ENCODE assay signal across 15 cellular contexts in genomic region chr17:41522301-41523224, GRCh38. TPM values are rescaled to one million over a fixed set of nuclear protein-coding genes. Genes with fewer than 3 reads are reported as not detected.
A peak's percentile ranks its signal among the peaks of the same experiment; 100 is the strongest.
DNase-seq lines count a peak whose midpoint lies in the region; ATAC-seq and TF ChIP-seq lines count a peak whose summit lies in the region.
"Had no signal": no experiment of that assay in that cellular context is flagged by ENCODE, and none has a peak within 500 bp of the region (broad histone marks: within the 10 kb centered on the region; RNA-seq: fewer than 3 reads in every experiment).

No MANE protein-coding gene starts in this region.

- DNase-seq in Calu3, result peak; percentile 93
- no peak for DNase-seq in NT2/D1 (ENCODE audit: low read depth, low spot score)
- DNase-seq in endodermal cell, result no peak
- no peak for DNase-seq in NCI-H2029 treated with DMSO at 0.1 percent for 48 hours (lab: John Stamatoyannopoulos, UW)
- DNase-seq in mesenteric fat pad (ENCODE audit: low spot score), result no peak
- no peak for DNase-seq in left lobe of liver (ENCODE audit: low spot score)
- DNase-seq: activated CD8-positive, alpha-beta T cell treated with anti-CD3 and anti-CD28 coated beads, Interleukin-2, amount 10 ng/mL, durations not matched to agents 7 days and 5 days; activated effector memory CD4-positive, alpha-beta T cell treated with Interleukin-2 at 50 U/mL for 16 hours; DMS79; stimulated activated CD4-positive, alpha-beta T cell treated with anti-CD3 and anti-CD28 coated beads, Interleukin-2, amount 100 ng/mL, for 48 hours had no signal

- 91 to 92% methylated on average over 6 to 12 of the region's 12 CpGs for WGBS in endodermal cell (ENCODE audit: insufficient coverage in 1 of 2, insufficient read length in 1 of 2), 2 experiments

- H3K36me3 Mint-ChIP-seq in Calu3 (ENCODE audit: insufficient read depth, unreplicated experiment) (peaks cover 98% of the 10 kb centered on the region), endodermal cell (ENCODE audit: low read depth) (peaks cover 46% of the 10 kb centered on the region)
- H3K36me3 Mint-ChIP-seq: stimulated activated memory B cell treated with anti-CD40 and anti-IgM and Interleukin-4, amounts not matched to agents 10 μg/mL and 1 μg/mL and 100 μg/mL, for 72 hours had no signal

- H3K9ac ChIP-seq in NT2/D1 (ENCODE audit: insufficient read length, low read depth) (peak overlapping the region; percentile 8), endodermal cell (ENCODE audit: extremely low read depth, low read length, poor library complexity, severe bottlenecking) (no peak overlapping the region), mucosa of stomach (ENCODE audit: low read length) (peak overlapping the region; percentile 28)

- peak overlapping the region; percentile 99 for H3K27ac Mint-ChIP-seq in Calu3 (ENCODE audit: unreplicated experiment)
- H3K27ac Mint-ChIP-seq in endodermal cell, result peak overlapping the region; percentile 35
- H3K27ac Mint-ChIP-seq: activated CD8-positive, alpha-beta T cell treated with anti-CD3 and anti-CD28 coated beads, Interleukin-2, amount 10 ng/mL, durations not matched to agents 7 days and 5 days; stimulated activated memory B cell treated with anti-CD40 and anti-IgM and Interleukin-4, amounts not matched to agents 10 μg/mL and 1 μg/mL and 100 μg/mL, for 72 hours had no signal

- no peak for TF ChIP-seq CTCF in Calu3 (IDR thresholded peaks at IDR 0.05; ENCODE audit: unreplicated experiment)
- TF ChIP-seq CTCF in endodermal cell (conservative IDR thresholded peaks at IDR 0.05), result no peak

- CTCF ChIA-PET in Calu3 (lab: Charles Lee), result interaction anchor here (0.7 to 19.2 kb wide), 22 partner anchors 8 to 964 kb away, joined by 3 to 471 read pairs (median 4); no protein-coding TSS in a partner anchor

- peaks cover 24% of the 10 kb centered on the region for H3K4me1 ChIP-seq in NT2/D1 (ENCODE audit: insufficient read depth, insufficient read length)
- no peaks in the 10 kb centered on the region for H3K4me1 ChIP-seq in endodermal cell (ENCODE audit: control insufficient read depth, insufficient read depth, low read length)
- peaks cover 66% of the 10 kb centered on the region for H3K4me1 ChIP-seq in mucosa of stomach (ENCODE audit: control insufficient read depth, insufficient read depth, low read length)

- H3K27me3 ChIP-seq in NT2/D1 (ENCODE audit: insufficient read depth, insufficient read length), result no peaks in the 10 kb centered on the region
- no peaks in the 10 kb centered on the region for H3K27me3 ChIP-seq in endodermal cell (ENCODE audit: control insufficient read depth, insufficient read depth, low read length, poor library complexity, severe bottlenecking)
- H3K27me3 ChIP-seq in mucosa of stomach (ENCODE audit: control insufficient read depth, insufficient read depth, low read length), result peaks cover 9% of the 10 kb centered on the region

- no peak overlapping the region for H3K27ac ChIP-seq in endodermal cell (ENCODE audit: low read depth, low read length)

- H3K4me1 Mint-ChIP-seq in Calu3 (ENCODE audit: low read depth, unreplicated experiment) (peaks cover 73% of the 10 kb centered on the region), endodermal cell (peaks cover 30% of the 10 kb centered on the region)

- peak overlapping the region; percentile 95 for H3K4me3 Mint-ChIP-seq in Calu3 (ENCODE audit: low read depth, unreplicated experiment)
- no peak overlapping the region for H3K4me3 Mint-ChIP-seq in endodermal cell
- H3K4me3 Mint-ChIP-seq: activated CD8-positive, alpha-beta T cell treated with anti-CD3 and anti-CD28 coated beads, Interleukin-2, amount 10 ng/mL, durations not matched to agents 7 days and 5 days; stimulated activated memory B cell treated with anti-CD40 and anti-IgM and Interleukin-4, amounts not matched to agents 10 μg/mL and 1 μg/mL and 100 μg/mL, for 72 hours had no signal

- no peak for ATAC-seq in GM19324 (IDR thresholded peaks at IDR 0.05; ENCODE audit: low FRiP score, unreplicated experiment)
- no peak for ATAC-seq in left lobe of liver
- ATAC-seq: activated CD8-positive, alpha-beta T cell treated with anti-CD3 and anti-CD28 coated beads, Interleukin-2, amount 10 ng/mL, durations not matched to agents 7 days and 5 days; stimulated activated memory B cell treated with anti-CD40 and anti-IgM and Interleukin-4, amounts not matched to agents 10 μg/mL and 1 μg/mL and 100 μg/mL, for 72 hours had no signal

- H3K27me3 Mint-ChIP-seq in Calu3 (ENCODE audit: unreplicated experiment) (no peaks in the 10 kb centered on the region), endodermal cell (ENCODE audit: insufficient read depth) (no peaks in the 10 kb centered on the region)

- H3K9me3 Mint-ChIP-seq in Calu3 (ENCODE audit: low read depth, unreplicated experiment) (no peaks in the 10 kb centered on the region), endodermal cell (no peaks in the 10 kb centered on the region)
- H3K9me3 Mint-ChIP-seq: stimulated activated memory B cell treated with anti-CD40 and anti-IgM and Interleukin-4, amounts not matched to agents 10 μg/mL and 1 μg/mL and 100 μg/mL, for 72 hours had no signal

- intact Hi-C loops in Calu3 (cut with micrococcal nuclease; ENCODE audit: unreplicated experiment), result loop anchor here (5.0 to 10.0 kb wide), 2 partner anchors 588 to 665 kb away; partner anchors contain the start of gene KRT23

- BruUV-seq in Calu3 (replicated peaks; lab: Mats Ljungman, UMichigan), result TSS peak; percentile 2

- H3K4me3 ChIP-seq in NT2/D1 (ENCODE audit: insufficient read length, low read depth) (no peak overlapping the region), endodermal cell (ENCODE audit: low read length) (no peak overlapping the region), mucosa of stomach (ENCODE audit: low read length) (peak overlapping the region; percentile 12)

- H3K36me3 ChIP-seq in NT2/D1 (ENCODE audit: insufficient read depth, insufficient read length, low read length) (peaks cover 41% of the 10 kb centered on the region), endodermal cell (ENCODE audit: control insufficient read depth, insufficient read depth, low read length) (peaks cover 40% of the 10 kb centered on the region), mucosa of stomach (ENCODE audit: control insufficient read depth, insufficient read depth, low read length) (peaks cover 28% of the 10 kb centered on the region)

- no peaks in the 10 kb centered on the region for H3K9me3 ChIP-seq in NT2/D1 (ENCODE audit: insufficient read depth, low read length)
- no peaks in the 10 kb centered on the region for H3K9me3 ChIP-seq in endodermal cell (ENCODE audit: control insufficient read depth, low read length)
- H3K9me3 ChIP-seq in mucosa of stomach (ENCODE audit: control insufficient read depth, low read length), result no peaks in the 10 kb centered on the region

RNA-seq across cellular contexts. Expression of gene KRT15, which starts 3.9 kb away (rescaled TPM):
- total RNA-seq in Calu3 (2022), result 83.0 and 86.8 TPM in 2 replicates
- 1 to 10 TPM in 1 of 2 donors, under 1 TPM in 1; 0.95 to 1.2 TPM for total RNA-seq in endodermal cell
- not detected for polyA plus RNA-seq in endodermal cell (2013, experiment 1 of 2)
- not detected for polyA plus RNA-seq in endodermal cell (2013, experiment 2 of 2)
- not detected for total RNA-seq in mesenteric fat pad
- total RNA-seq in left lobe of liver, result 0.15 TPM
- total RNA-seq: activated CD8-positive, alpha-beta T cell treated with anti-CD3 and anti-CD28 coated beads, Interleukin-2, amount 10 ng/mL, durations not matched to agents 7 days and 5 days had no signal

RNA-seq across cellular contexts. Expression of gene KRT19, which starts 5.5 kb away (rescaled TPM):
- total RNA-seq in Calu3 (2022), result 2,554 and 3,048 TPM in 2 replicates
- 1,000 to 10,000 TPM in 1 of 2 donors, 100 to 1,000 TPM in 1; 750 to 1,012 TPM for total RNA-seq in endodermal cell
- 178 TPM for polyA plus RNA-seq in endodermal cell (2013, experiment 1 of 2)
- polyA plus RNA-seq in endodermal cell (2013, experiment 2 of 2), result 191 TPM
- total RNA-seq in mesenteric fat pad, result 1.8 TPM
- total RNA-seq in left lobe of liver, result 5.7 TPM
- total RNA-seq: activated CD8-positive, alpha-beta T cell treated with anti-CD3 and anti-CD28 coated beads, Interleukin-2, amount 10 ng/mL, durations not matched to agents 7 days and 5 days had no signal

RNA-seq across cellular contexts. Expression of gene KRT13, which starts 17.2 kb away (rescaled TPM):
- total RNA-seq in Calu3 (2022), result 45.7 and 323 TPM in 2 replicates
- total RNA-seq in endodermal cell, result not detected
- not detected for polyA plus RNA-seq in endodermal cell (2013, experiment 1 of 2)
- not detected for polyA plus RNA-seq in endodermal cell (2013, experiment 2 of 2)
- not detected for total RNA-seq in mesenteric fat pad
- not detected for total RNA-seq in left lobe of liver
- total RNA-seq: activated CD8-positive, alpha-beta T cell treated with anti-CD3 and anti-CD28 coated beads, Interleukin-2, amount 10 ng/mL, durations not matched to agents 7 days and 5 days; pulmonary artery endothelial cell had no signal

RNA-seq across cellular contexts. Expression of gene KRT36, which starts 32.9 kb away (rescaled TPM):
- not detected in 2 replicates for total RNA-seq in Calu3 (2022)
- total RNA-seq in endodermal cell, result not detected
- polyA plus RNA-seq in endodermal cell (2013, experiment 1 of 2), result not detected
- polyA plus RNA-seq in endodermal cell (2013, experiment 2 of 2), result not detected
- not detected for total RNA-seq in mesenteric fat pad
- not detected for total RNA-seq in left lobe of liver
- total RNA-seq: activated CD8-positive, alpha-beta T cell treated with anti-CD3 and anti-CD28 coated beads, Interleukin-2, amount 10 ng/mL, durations not matched to agents 7 days and 5 days; epithelial cell of proximal tubule; pulmonary artery endothelial cell had no signal

RNA-seq across cellular contexts. Expression of gene KRT35, which starts 41.6 kb away (rescaled TPM):
- total RNA-seq in Calu3 (2022) (not detected in 2 replicates), endodermal cell (not detected), mesenteric fat pad (not detected), left lobe of liver (not detected)
- polyA plus RNA-seq in endodermal cell (2013, experiment 1 of 2), result not detected
- not detected for polyA plus RNA-seq in endodermal cell (2013, experiment 2 of 2)
- total RNA-seq: activated CD8-positive, alpha-beta T cell treated with anti-CD3 and anti-CD28 coated beads, Interleukin-2, amount 10 ng/mL, durations not matched to agents 7 days and 5 days; epithelial cell of proximal tubule; pulmonary artery endothelial cell had no signal

Comparison
In these comparisons a context has a peak if more than half of its experiments do, and no peak if none do; other contexts are left out.
1. RNA of gene KRT15, which starts 3.9 kb away (total RNA-seq): 83.0 to 86.8 TPM in Calu3; 0.95 to 1.2 TPM in endodermal cell, 0.15 TPM in left lobe of liver (single experiment) and not detected in mesenteric fat pad (single experiment); every median in the first group is over 10 times any median in the second.
2. RNA of gene KRT19, which starts 5.5 kb away (total RNA-seq): 2,554 to 3,048 TPM in Calu3 and 750 to 1,012 TPM in endodermal cell; 5.7 TPM in left lobe of liver (single experiment) and 1.8 TPM in mesenteric fat pad (single experiment); every median in the first group is over 100 times any median in the second.
3. RNA of gene KRT13, which starts 17.2 kb away (total RNA-seq): 45.7 to 323 TPM in Calu3; not detected in endodermal cell, not detected in mesenteric fat pad (single experiment) and not detected in left lobe of liver (single experiment); every median in the first group is over 10 times any median in the second.